ENCODE assay signal across 18 cellular contexts in genomic region chr2:233513953-233514655, GRCh38. TPM values are rescaled to one million over a fixed set of nuclear protein-coding genes. Genes with fewer than 3 reads are reported as not detected.
A peak's percentile ranks its signal among the peaks of the same experiment; 100 is the strongest.
DNase-seq lines count a peak whose midpoint lies in the region; ATAC-seq, FAIRE-seq and TF ChIP-seq lines count a peak whose summit lies in the region.
"Had no signal": no experiment of that assay in that cellular context is flagged by ENCODE, and none has a peak within 500 bp of the region (broad histone marks: within the 10 kb centered on the region; RNA-seq: fewer than 3 reads in every experiment).

No MANE protein-coding gene starts in this region.

- no peaks in the 10 kb centered on the region; a peak in 3 of 5 replicates for H3K36me3 ChIP-seq in HepG2 (replicated peaks in 1 of 2; ENCODE audit: control insufficient read depth in 1 of 2, insufficient read depth in 2 of 2, low read length in 2 of 2)
- H3K36me3 ChIP-seq in right lobe of liver = peaks cover 0 to 3% (median 2%) of the 10 kb centered on the region in 4 donors
- peaks cover 1 to 6% of the 10 kb centered on the region in 2 experiments for H3K36me3 ChIP-seq in keratinocyte (ENCODE audit: control insufficient read depth in 2 of 2, extremely low read depth in 1 of 2, insufficient read depth in 2 of 2, low read length in 2 of 2)
- H3K36me3 ChIP-seq: cardiac muscle cell, neutrophil had no signal

- no peak for DNase-seq in HepG2 (ENCODE audit: low spot score)
- DNase-seq in right lobe of liver = no peak
- peak; percentile 28 for DNase-seq in NCI-H510A treated with DMSO at 0.1 percent for 48 hours (lab: John Stamatoyannopoulos, UW)
- no peak for DNase-seq in keratinocyte (ENCODE audit: low read depth, low spot score)
- no peak for DNase-seq in NCI-H226
- DNase-seq in WTC11 (ENCODE audit: low spot score) = no peak
- DNase-seq in activated naive CD4-positive, alpha-beta T cell treated with anti-CD3 and anti-CD28 coated beads, Interleukin-2, amount 10 ng/mL, durations not matched to agents 7 days and 5 days = no peak
- DNase-seq: activated CD4-positive, alpha-beta T cell treated with anti-CD3 and anti-CD28 coated beads for 1 hour; activated CD8-positive, alpha-beta memory T cell treated with anti-CD3 and anti-CD28 coated beads, Interleukin-2, amount 50 U/mL, for 4 hours; activated naive CD4-positive, alpha-beta T cell treated with anti-CD3 and anti-CD28 coated beads for 36 hours; endodermal cell; Kasumi-1; mammary epithelial cell; stimulated activated naive CD4-positive, alpha-beta T cell had no signal

- no peaks in the 10 kb centered on the region for H3K4me1 Mint-ChIP-seq in WTC11
- no peaks in the 10 kb centered on the region for H3K4me1 Mint-ChIP-seq in activated naive CD4-positive, alpha-beta T cell treated with anti-CD3 and anti-CD28 coated beads, Interleukin-2, amount 10 ng/mL, durations not matched to agents 7 days and 5 days
- H3K4me1 Mint-ChIP-seq: endodermal cell had no signal

- no peak overlapping the region for H3K27ac Mint-ChIP-seq in WTC11
- no peak overlapping the region for H3K27ac Mint-ChIP-seq in activated naive CD4-positive, alpha-beta T cell treated with anti-CD3 and anti-CD28 coated beads, Interleukin-2, amount 10 ng/mL, durations not matched to agents 7 days and 5 days
- H3K27ac Mint-ChIP-seq: activated naive CD4-positive, alpha-beta T cell treated with anti-CD3 and anti-CD28 coated beads for 36 hours; endodermal cell had no signal

- peaks cover 14% of the 10 kb centered on the region for H3K9me3 Mint-ChIP-seq in WTC11
- H3K9me3 Mint-ChIP-seq in activated naive CD4-positive, alpha-beta T cell treated with anti-CD3 and anti-CD28 coated beads, Interleukin-2, amount 10 ng/mL, durations not matched to agents 7 days and 5 days = no peaks in the 10 kb centered on the region
- H3K9me3 Mint-ChIP-seq: activated naive CD4-positive, alpha-beta T cell treated with anti-CD3 and anti-CD28 coated beads for 36 hours; endodermal cell had no signal

- H3K27me3 Mint-ChIP-seq in WTC11 (ENCODE audit: low read depth) = no peaks in the 10 kb centered on the region
- H3K27me3 Mint-ChIP-seq in activated naive CD4-positive, alpha-beta T cell treated with anti-CD3 and anti-CD28 coated beads, Interleukin-2, amount 10 ng/mL, durations not matched to agents 7 days and 5 days = no peaks in the 10 kb centered on the region

- H3K79me2 ChIP-seq in HepG2 (ENCODE audit: insufficient read depth, low read length) (no peaks in the 10 kb centered on the region), keratinocyte (ENCODE audit: control insufficient read depth, insufficient read depth, low read length) (no peaks in the 10 kb centered on the region)

- 97% methylated on average over 7 of the region's 7 CpGs for WGBS in HepG2 (ENCODE audit: low lambda C conversion rate)
- 84% methylated on average over 7 of the region's 7 CpGs for WGBS in right lobe of liver (ENCODE audit: insufficient coverage, low coverage, low lambda C conversion rate, missing lambda C conversion rate)

- no peak overlapping the region for H3K4me3 ChIP-seq in HepG2 (replicated peaks in 1 of 3; ENCODE audit: insufficient read depth in 1 of 3, low read depth in 2 of 3, low read length in 3 of 3)
- no peak overlapping the region for H3K4me3 ChIP-seq in right lobe of liver
- H3K4me3 ChIP-seq in keratinocyte (ENCODE audit: control insufficient read depth in 2 of 3, extremely low read depth in 1 of 3, insufficient read depth in 2 of 3, low read depth in 1 of 3, low read length in 3 of 3) = no peak overlapping the region
- H3K4me3 ChIP-seq: cardiac muscle cell had no signal

- H3K9me3 ChIP-seq in HepG2 (ENCODE audit: low read length) (no peaks in the 10 kb centered on the region), right lobe of liver (no peaks in the 10 kb centered on the region), keratinocyte (ENCODE audit: control insufficient read depth, low read depth, low read length) (no peaks in the 10 kb centered on the region)
- H3K9me3 ChIP-seq: neutrophil had no signal

- H3K4me1 ChIP-seq in HepG2 (ENCODE audit: insufficient read depth, low read length) (peaks cover 6% of the 10 kb centered on the region), right lobe of liver (no peaks in the 10 kb centered on the region), keratinocyte (ENCODE audit: control insufficient read depth, extremely low read depth, insufficient read depth, low read length) (no peaks in the 10 kb centered on the region)

- H3K4me2 ChIP-seq in HepG2 (ENCODE audit: low read depth, low read length) (no peak overlapping the region), keratinocyte (ENCODE audit: control insufficient read depth, extremely low read depth, insufficient read depth, low read depth, low read length) (no peak overlapping the region)

- POLR2A ChIA-PET in HepG2 (lab: Yijun Ruan, JAX) (no interaction called here), WTC11 (lab: Charles Lee) (no interaction called here)

- no peak overlapping the region for H3K4me3 Mint-ChIP-seq in WTC11
- no peak overlapping the region for H3K4me3 Mint-ChIP-seq in activated naive CD4-positive, alpha-beta T cell treated with anti-CD3 and anti-CD28 coated beads, Interleukin-2, amount 10 ng/mL, durations not matched to agents 7 days and 5 days
- H3K4me3 Mint-ChIP-seq: activated naive CD4-positive, alpha-beta T cell treated with anti-CD3 and anti-CD28 coated beads for 36 hours; endodermal cell had no signal

- TF ChIP-seq EP300 in HepG2 (IDR thresholded peaks at IDR 0.05; ENCODE audit: low read depth in 2 of 2, low read length in 2 of 2) (no peak), HepG2 (CRISPR knock-in tag; IDR thresholded peaks at IDR 0.05; ENCODE audit: borderline replicate concordance) (no peak)

- TF ChIP-seq CTCF in HepG2 (CRISPR knock-in tag; IDR thresholded peaks at IDR 0.05) (no peak), right lobe of liver (IDR thresholded peaks at IDR 0.05) (no peak), keratinocyte (optimal IDR thresholded peaks at IDR 0.05 in 1 of 3, IDR thresholded peaks at IDR 0.05 in 1 of 3, conservative IDR thresholded peaks at IDR 0.05 in 1 of 3; ENCODE audit: extremely low read depth in 1 of 3, insufficient read depth in 2 of 3, low read length in 3 of 3) (no peak), WTC11 (IDR thresholded peaks at IDR 0.05) (no peak)

- H3K9ac ChIP-seq in HepG2 (ENCODE audit: insufficient read depth, low read depth, low read length) (no peak overlapping the region), keratinocyte (ENCODE audit: control insufficient read depth, extremely low read depth, insufficient read depth, low read length) (no peak overlapping the region)

- peaks cover 4% of the 10 kb centered on the region for H3K36me3 Mint-ChIP-seq in WTC11
- H3K36me3 Mint-ChIP-seq in activated naive CD4-positive, alpha-beta T cell treated with anti-CD3 and anti-CD28 coated beads, Interleukin-2, amount 10 ng/mL, durations not matched to agents 7 days and 5 days = peaks cover under 1% of the 10 kb centered on the region

- dilution Hi-C loops in keratinocyte (cut with MboI; ENCODE audit: extremely low pct_ligation_motif_present, low sequenced_read_pairs) = no loop called here

- H4K20me1 ChIP-seq in HepG2 (ENCODE audit: insufficient read depth, low read length) (no peaks in the 10 kb centered on the region), keratinocyte (ENCODE audit: control insufficient read depth, extremely low read depth, insufficient read depth, low read length) (no peaks in the 10 kb centered on the region)

- in situ Hi-C loops in HepG2 (cut with HindIII; ENCODE audit: extremely low pct_ligation_motif_present, low pct_unique_long_range_greater_than_20kb) = no loop called here

- H3K27me3 ChIP-seq in HepG2 (ENCODE audit: control insufficient read depth in 1 of 2, insufficient read depth in 2 of 2, low read length in 2 of 2) (no peaks in the 10 kb centered on the region), right lobe of liver (no peaks in the 10 kb centered on the region), keratinocyte (ENCODE audit: control insufficient read depth, extremely low read depth, insufficient read depth, low read length) (no peaks in the 10 kb centered on the region)
- H3K27me3 ChIP-seq: cardiac muscle cell, neutrophil had no signal

- CTCF ChIA-PET in HepG2 (lab: Yijun Ruan, JAX; ENCODE audit: low intra/inter-chr PET ratio, low total read pairs) (no interaction called here), WTC11 (lab: Charles Lee) (no interaction called here)
- CTCF ChIA-PET in activated naive CD4-positive, alpha-beta T cell treated with anti-CD3 and anti-CD28 coated beads, Interleukin-2, amount 10 ng/mL, durations not matched to agents 7 days and 5 days (lab: Charles Lee) = no interaction called here

- no peaks in the 10 kb centered on the region for H3K9me1 ChIP-seq in keratinocyte (ENCODE audit: control insufficient read depth, extremely low read depth, insufficient read depth, low read length)

- FAIRE-seq in HepG2 (lab: Jason Lieb, UNC) (no peak), keratinocyte (lab: Jason Lieb, UNC) (peak; percentile 20)
- FAIRE-seq: H1 had no signal

- TF ChIP-seq POLR2A in HepG2 (IDR thresholded peaks at IDR 0.05; ENCODE audit: insufficient read depth in 1 of 2, low read depth in 2 of 2, low read length in 2 of 2) (no peak), right lobe of liver (IDR thresholded peaks at IDR 0.05) (no peak)

- no TSS peak for BruUV-seq in HepG2 (replicated peaks; lab: Mats Ljungman, UMichigan)

- intact Hi-C loops in HepG2 (cut with micrococcal nuclease; ENCODE audit: unreplicated experiment) (no loop called here), right lobe of liver (cut with DNase I) (no loop called here)

- no peak for TF ChIP-seq RAD21 in HepG2 (CRISPR knock-in tag; IDR thresholded peaks at IDR 0.05)

- no peak for ATAC-seq in HepG2
- ATAC-seq in right lobe of liver = no peak
- no peak for ATAC-seq in HG03520 (IDR thresholded peaks at IDR 0.05; ENCODE audit: unreplicated experiment)
- ATAC-seq in WTC11 = no peak

- no peak overlapping the region for H3K27ac ChIP-seq in HepG2 (ENCODE audit: extremely low read length, insufficient read depth, low read length)
- no peak overlapping the region for H3K27ac ChIP-seq in right lobe of liver
- no peak overlapping the region for H3K27ac ChIP-seq in keratinocyte (ENCODE audit: control insufficient read depth, insufficient read depth, low read length)
- H3K27ac ChIP-seq: cardiac muscle cell, neutrophil had no signal

- H2AFZ ChIP-seq in HepG2 (ENCODE audit: low read length) (no peak overlapping the region), keratinocyte (ENCODE audit: control insufficient read depth, low read length) (no peak overlapping the region)

RNA-seq across cellular contexts. Expression of gene USP40, which starts 52.5 kb away (rescaled TPM):
- 41.0 and 57.2 TPM in 2 replicates for total RNA-seq in HepG2 (2016; rRNA removed; fragmentation: Illumina TruSeq; extraction: Trizol)
- total RNA-seq in HepG2 (2016; cell fraction: cytosol; rRNA removed; fragmentation: Illumina TruSeq; extraction: Trizol; ENCODE audit: low read depth) = 7.5 and 8.1 TPM in 2 replicates
- total RNA-seq in HepG2 (2016; cell fraction: insoluble cytoplasmic fraction; rRNA removed; fragmentation: Illumina TruSeq; extraction: Trizol) = 39.8 and 59.3 TPM in 2 replicates
- 27.5 and 30.2 TPM in 2 replicates for total RNA-seq in HepG2 (2016; cell fraction: membrane; rRNA removed; fragmentation: Illumina TruSeq; extraction: Trizol)
- 63.3 and 74.1 TPM in 2 replicates for total RNA-seq in HepG2 (2016; cell fraction: nucleus; rRNA removed; fragmentation: Illumina TruSeq; extraction: Trizol)
- polyA plus RNA-seq in HepG2 (2011; rRNA removed) = 40.2 and 46.3 TPM in 2 replicates
- polyA plus RNA-seq in HepG2 (2011; cell fraction: cytosol; rRNA removed) = 27.0 and 32.9 TPM in 2 replicates
- polyA plus RNA-seq in HepG2 (2011; cell fraction: nucleus; rRNA removed) = 145 and 189 TPM in 2 replicates
- polyA plus RNA-seq in HepG2 (2012) = 20.5 and 28.6 TPM in 2 replicates
- polyA plus RNA-seq in HepG2 (2016; cell fraction: cytosol; fragmentation: Illumina TruSeq; extraction: Trizol; ENCODE audit: low read depth) = 6.2 and 6.8 TPM in 2 replicates
- polyA plus RNA-seq in HepG2 (2016; cell fraction: insoluble cytoplasmic fraction; fragmentation: Illumina TruSeq; extraction: Trizol; ENCODE audit: low read depth) = 27.9 and 31.8 TPM in 2 replicates
- 12.5 and 13.0 TPM in 2 replicates for polyA plus RNA-seq in HepG2 (2016; cell fraction: membrane; fragmentation: Illumina TruSeq; extraction: Trizol; ENCODE audit: low read depth)
- polyA plus RNA-seq in HepG2 (2016; cell fraction: nucleus; fragmentation: Illumina TruSeq; extraction: Trizol; ENCODE audit: insufficient read depth, low read depth) = 50.8 and 60.6 TPM in 2 replicates
- polyA minus RNA-seq in HepG2 (2011; rRNA and poly(A)+ RNA removed; ENCODE audit: low replicate concordance) = 22.3 and 75.9 TPM in 2 replicates
- 21.5 and 24.6 TPM in 2 replicates for polyA minus RNA-seq in HepG2 (2011; cell fraction: cytosol; rRNA and poly(A)+ RNA removed)
- polyA minus RNA-seq in HepG2 (2011; cell fraction: nucleus; rRNA and poly(A)+ RNA removed) = 177 and 180 TPM in 2 replicates
- 10 to 100 TPM; 19.9 to 38.8 (median 27.0) TPM for total RNA-seq in right lobe of liver
- 30.6 to 44.1 TPM (median 37.3 TPM) in 3 replicates for polyA plus RNA-seq in keratinocyte
- polyA plus RNA-seq in keratinocyte (2011; ENCODE audit: low read depth) = 31.2 TPM
- polyA plus RNA-seq in keratinocyte (2011; cell fraction: cytosol; rRNA removed) = 34.5 and 38.4 TPM in 2 replicates
- 78.4 and 98.0 TPM in 2 replicates for polyA plus RNA-seq in keratinocyte (2011; cell fraction: nucleus; rRNA removed)
- 14.0 and 30.3 TPM in 2 replicates for polyA plus RNA-seq in keratinocyte (2012; ENCODE audit: low replicate concordance)
- 52.2 to 68.8 TPM (median 53.0 TPM) in 3 replicates for polyA minus RNA-seq in keratinocyte
- 31.3 TPM for polyA minus RNA-seq in keratinocyte (2011; cell fraction: cytosol; rRNA and poly(A)+ RNA removed)
- 36.2 and 77.2 TPM in 2 replicates for polyA minus RNA-seq in keratinocyte (2011; cell fraction: nucleus; rRNA and poly(A)+ RNA removed)
- total RNA-seq in WTC11 (2021) = 9.7 to 13.6 TPM (median 10.3 TPM) in 3 replicates
